In the genomic region with DNA sequence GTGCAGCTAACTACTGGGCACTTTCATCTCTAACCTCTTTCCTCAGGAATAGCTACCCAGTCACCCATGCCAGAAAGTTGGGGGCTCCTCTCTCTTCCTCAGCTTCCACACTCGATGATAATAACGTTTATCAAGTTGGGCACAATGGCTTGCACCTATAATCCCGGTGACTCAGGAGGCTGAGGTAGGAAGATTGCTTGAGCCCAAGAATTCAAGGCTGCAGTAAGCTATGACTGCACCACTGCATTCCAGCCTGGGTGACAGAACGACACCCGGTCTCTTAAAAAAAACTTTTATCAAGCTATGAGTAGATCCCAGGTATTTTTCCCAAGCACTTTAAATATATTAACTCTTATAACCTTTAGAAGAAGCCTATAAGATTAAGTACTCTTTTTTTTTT, we compare ENCODE assay signal across 2 cellular contexts.
TF ChIP-seq lines count a peak whose summit lies in the region.

No MANE protein-coding gene starts in this region.

TF ChIP-seq in HCT116, 20 proteins besides CTCF, POLR2A, EP300 and RAD21:
- TF ChIP-seq ZFX (IDR thresholded peaks at IDR 0.05) (no peak), ELF1 (IDR thresholded peaks at IDR 0.05; ENCODE audit: borderline replicate concordance, low read depth) (no peak), CBX3 (IDR thresholded peaks at IDR 0.05; ENCODE audit: low read depth) (no peak), EZH2 (IDR thresholded peaks at IDR 0.05) (no peak), ZNF274 (IDR thresholded peaks at IDR 0.05; ENCODE audit: low read depth, low read length) (no peak), POLR2AphosphoS5 (IDR thresholded peaks at IDR 0.05; ENCODE audit: low read depth, low read length) (no peak), SRF (IDR thresholded peaks at IDR 0.05; ENCODE audit: low read depth) (no peak), SIN3A (IDR thresholded peaks at IDR 0.05; ENCODE audit: low read depth) (no peak), ATF3 (IDR thresholded peaks at IDR 0.05) (no peak), ZBTB33 (IDR thresholded peaks at IDR 0.05; ENCODE audit: extremely low read depth, insufficient replicate concordance, low read length) (no peak), JUND (IDR thresholded peaks at IDR 0.05) (no peak), SP1 (IDR thresholded peaks at IDR 0.05; ENCODE audit: low read depth) (no peak), EZH2phosphoT487 (IDR thresholded peaks at IDR 0.05; ENCODE audit: borderline replicate concordance) (no peak), TCF7L2 (IDR thresholded peaks at IDR 0.05; ENCODE audit: borderline replicate concordance, extremely low read depth, insufficient read depth, insufficient read length) (no peak), FOSL1 (IDR thresholded peaks at IDR 0.05; ENCODE audit: low read depth) (no peak), YY1 (IDR thresholded peaks at IDR 0.05; ENCODE audit: extremely low read depth, insufficient replicate concordance, low read depth, low read length) (no peak), EGR1 (IDR thresholded peaks at IDR 0.05; ENCODE audit: low read depth) (no peak), CEBPB (IDR thresholded peaks at IDR 0.05; ENCODE audit: low read depth) (no peak)
- TF ChIP-seq, protein P1, sequence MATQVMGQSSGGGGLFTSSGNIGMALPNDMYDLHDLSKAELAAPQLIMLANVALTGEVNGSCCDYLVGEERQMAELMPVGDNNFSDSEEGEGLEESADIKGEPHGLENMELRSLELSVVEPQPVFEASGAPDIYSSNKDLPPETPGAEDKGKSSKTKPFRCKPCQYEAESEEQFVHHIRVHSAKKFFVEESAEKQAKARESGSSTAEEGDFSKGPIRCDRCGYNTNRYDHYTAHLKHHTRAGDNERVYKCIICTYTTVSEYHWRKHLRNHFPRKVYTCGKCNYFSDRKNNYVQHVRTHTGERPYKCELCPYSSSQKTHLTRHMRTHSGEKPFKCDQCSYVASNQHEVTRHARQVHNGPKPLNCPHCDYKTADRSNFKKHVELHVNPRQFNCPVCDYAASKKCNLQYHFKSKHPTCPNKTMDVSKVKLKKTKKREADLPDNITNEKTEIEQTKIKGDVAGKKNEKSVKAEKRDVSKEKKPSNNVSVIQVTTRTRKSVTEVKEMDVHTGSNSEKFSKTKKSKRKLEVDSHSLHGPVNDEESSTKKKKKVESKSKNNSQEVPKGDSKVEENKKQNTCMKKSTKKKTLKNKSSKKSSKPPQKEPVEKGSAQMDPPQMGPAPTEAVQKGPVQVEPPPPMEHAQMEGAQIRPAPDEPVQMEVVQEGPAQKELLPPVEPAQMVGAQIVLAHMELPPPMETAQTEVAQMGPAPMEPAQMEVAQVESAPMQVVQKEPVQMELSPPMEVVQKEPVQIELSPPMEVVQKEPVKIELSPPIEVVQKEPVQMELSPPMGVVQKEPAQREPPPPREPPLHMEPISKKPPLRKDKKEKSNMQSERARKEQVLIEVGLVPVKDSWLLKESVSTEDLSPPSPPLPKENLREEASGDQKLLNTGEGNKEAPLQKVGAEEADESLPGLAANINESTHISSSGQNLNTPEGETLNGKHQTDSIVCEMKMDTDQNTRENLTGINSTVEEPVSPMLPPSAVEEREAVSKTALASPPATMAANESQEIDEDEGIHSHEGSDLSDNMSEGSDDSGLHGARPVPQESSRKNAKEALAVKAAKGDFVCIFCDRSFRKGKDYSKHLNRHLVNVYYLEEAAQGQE (IDR thresholded peaks at IDR 0.05; ENCODE audit: low read depth): no peak
- TF ChIP-seq, protein P2, sequence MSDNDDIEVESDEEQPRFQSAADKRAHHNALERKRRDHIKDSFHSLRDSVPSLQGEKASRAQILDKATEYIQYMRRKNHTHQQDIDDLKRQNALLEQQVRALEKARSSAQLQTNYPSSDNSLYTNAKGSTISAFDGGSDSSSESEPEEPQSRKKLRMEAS (IDR thresholded peaks at IDR 0.05): no peak

TF ChIP-seq in GM12878, 131 proteins besides CTCF, POLR2A, EP300 and RAD21:
- no peak for TF ChIP-seq ZNF217 (IDR thresholded peaks at IDR 0.05)
- no peak for TF ChIP-seq NBN (IDR thresholded peaks at IDR 0.05)
- TF ChIP-seq, protein P3, sequence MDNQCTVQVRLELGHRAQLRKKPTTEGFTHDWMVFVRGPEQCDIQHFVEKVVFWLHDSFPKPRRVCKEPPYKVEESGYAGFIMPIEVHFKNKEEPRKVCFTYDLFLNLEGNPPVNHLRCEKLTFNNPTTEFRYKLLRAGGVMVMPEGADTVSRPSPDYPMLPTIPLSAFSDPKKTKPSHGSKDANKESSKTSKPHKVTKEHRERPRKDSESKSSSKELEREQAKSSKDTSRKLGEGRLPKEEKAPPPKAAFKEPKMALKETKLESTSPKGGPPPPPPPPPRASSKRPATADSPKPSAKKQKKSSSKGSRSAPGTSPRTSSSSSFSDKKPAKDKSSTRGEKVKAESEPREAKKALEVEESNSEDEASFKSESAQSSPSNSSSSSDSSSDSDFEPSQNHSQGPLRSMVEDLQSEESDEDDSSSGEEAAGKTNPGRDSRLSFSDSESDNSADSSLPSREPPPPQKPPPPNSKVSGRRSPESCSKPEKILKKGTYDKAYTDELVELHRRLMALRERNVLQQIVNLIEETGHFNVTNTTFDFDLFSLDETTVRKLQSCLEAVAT (IDR thresholded peaks at IDR 0.05): no peak
- TF ChIP-seq BCL11A (IDR thresholded peaks at IDR 0.05; ENCODE audit: low read depth, low read length): no peak
- no peak for TF ChIP-seq RBBP5 (conservative IDR thresholded peaks at IDR 0.05)
- TF ChIP-seq ZNF687 (IDR thresholded peaks at IDR 0.05): no peak
